Comparison of ENCODE assay signal across 1 cellular context in genomic region chr4:145619639-145619996, GRCh38.
TF ChIP-seq lines count a peak whose summit lies in the region.

No MANE protein-coding gene starts in this region.

TF ChIP-seq in H1, 55 proteins besides CTCF, POLR2A, EP300 and RAD21:
- TF ChIP-seq TAF7 (optimal IDR thresholded peaks at IDR 0.05; ENCODE audit: borderline replicate concordance, low read depth, low read length) (peak; percentile 5), TAF1 (IDR thresholded peaks at IDR 0.05; ENCODE audit: low read depth, low read length) (no peak)
